8 cellular contexts compared by ENCODE assay signal in the genomic region with DNA sequence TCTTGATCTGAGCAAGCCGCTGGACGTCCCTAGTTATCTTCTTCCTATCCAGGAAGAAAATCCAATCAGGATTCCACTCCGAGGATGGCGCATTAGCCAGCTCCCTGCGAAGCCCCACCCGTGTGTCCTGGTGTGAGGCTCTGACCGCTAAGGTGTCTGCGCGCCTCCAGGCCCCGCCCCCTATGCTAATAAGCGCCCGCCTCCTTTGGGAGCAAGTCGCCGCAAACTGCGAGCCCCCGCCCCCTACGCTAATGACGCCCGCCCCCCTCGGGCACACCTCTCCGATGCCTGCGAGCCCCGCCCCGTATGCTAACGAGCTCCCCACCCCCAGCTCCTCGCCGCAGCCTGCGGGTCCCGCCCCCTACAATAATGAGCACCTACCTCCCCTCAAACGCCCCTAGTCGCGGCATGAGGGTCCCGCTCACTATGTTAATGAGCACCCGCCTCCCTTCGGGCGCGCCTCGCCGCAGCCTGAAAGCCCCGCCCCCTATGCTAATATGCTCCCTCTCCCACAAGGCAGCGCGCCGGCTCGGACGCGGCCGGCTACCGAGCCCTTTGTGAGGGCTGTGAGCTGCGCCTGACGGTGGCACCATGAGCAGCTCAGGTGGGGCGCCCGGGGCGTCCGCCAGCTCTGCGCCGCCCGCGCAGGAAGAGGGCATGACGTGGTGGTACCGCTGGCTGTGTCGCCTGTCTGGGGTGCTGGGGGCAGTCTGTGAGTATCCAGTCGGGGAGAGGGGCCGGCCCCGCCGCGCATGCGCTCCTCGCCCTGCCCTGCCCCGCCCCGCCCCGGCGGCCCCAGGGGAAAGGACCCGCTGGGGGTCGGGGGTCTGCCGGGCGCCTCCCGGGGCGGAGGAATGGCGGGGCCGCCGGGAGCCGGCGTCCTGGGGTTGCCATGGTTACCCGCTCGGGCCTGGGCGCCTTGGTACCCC. TPM values are rescaled to one million over a fixed set of nuclear protein-coding genes. Genes with fewer than 3 reads are reported as not detected.
DNase-seq lines count a peak whose midpoint lies in the region; ATAC-seq and TF ChIP-seq lines count a peak whose summit lies in the region.

A gene (plus strand): TSS at position 503 of the 929 bp plus-strand sequence. CDS start 89 bp downstream, at position 592.

- no peaks in the 10 kb centered on the region for H3K36me3 ChIP-seq in kidney epithelial cell (ENCODE audit: control insufficient read depth, insufficient read depth, low read length)

- DNase-seq in AG09309 (ENCODE audit: low read depth) (peak; percentile 31), NCI-H446 (lab: John Stamatoyannopoulos, UW) (peak; percentile 91 to 95), cerebellum (ENCODE audit: low spot score) (peak; percentile 100), kidney epithelial cell (ENCODE audit: low read depth) (peak; percentile 71)
- DNase-seq in activated CD4-positive, alpha-beta T cell treated with anti-CD3 and anti-CD28 coated beads for 1 hour: peak; percentile 80
- DNase-seq in stimulated activated CD4-positive, alpha-beta T cell treated with anti-CD3 and anti-CD28 coated beads, Interleukin-15, amount 100 ng/mL, for 1 hour (ENCODE audit: low read depth in 1 of 2, low spot score in 1 of 2): peak; percentile 83 to 87

- TF ChIP-seq CTCF in AG09309 (IDR thresholded peaks at IDR 0.05; ENCODE audit: control insufficient read depth, insufficient read depth, low read depth, low read length, missing control alignments) (no peak), kidney epithelial cell (IDR thresholded peaks at IDR 0.05; ENCODE audit: insufficient read depth, low read length, poor library complexity, severe bottlenecking) (no peak)

- H3K27me3 ChIP-seq in kidney epithelial cell (ENCODE audit: control insufficient read depth, insufficient read depth, low read length): no peaks in the 10 kb centered on the region

- ATAC-seq in GM19035 (IDR thresholded peaks at IDR 0.05; ENCODE audit: unreplicated experiment) (peak; percentile 79), HG03342 (IDR thresholded peaks at IDR 0.05; ENCODE audit: unreplicated experiment) (peak; percentile 71)

- H3K4me3 ChIP-seq in AG09309 (ENCODE audit: control insufficient read depth, low read depth, low read length): peak within 1 kb of the TSS; percentile 78
- peak within 1 kb of the TSS; percentile 57 for H3K4me3 ChIP-seq in kidney epithelial cell (ENCODE audit: low read depth, low read length)

RNA-seq across cellular contexts. Expression of the gene that starts here (rescaled TPM):
- total RNA-seq in cerebellum (21.6 TPM), kidney epithelial cell (24.4 and 24.6 TPM in 2 replicates)

Comparison
In these comparisons a context has a peak if more than half of its experiments do, and no peak if none do; other contexts are left out.
1. Peak in every context shown above with its lines: DNase-seq, ATAC-seq and H3K4me3 ChIP-seq.
2. DNase-seq: peak in every context shown above with its lines; median percentile 100 in cerebellum; 93 in NCI-H446; 85 in stimulated activated CD4-positive, alpha-beta T cell treated with anti-CD3 and anti-CD28 coated beads, Interleukin-15, amount 100 ng/mL, for 1 hour; 80 in activated CD4-positive, alpha-beta T cell treated with anti-CD3 and anti-CD28 coated beads for 1 hour; 71 in kidney epithelial cell; 31 in AG09309.